1 cellular context compared by ENCODE assay signal in genomic region chr12:52023976-52024688, GRCh38.
TF ChIP-seq lines count a peak whose summit lies in the region.

No MANE protein-coding gene starts in this region.

TF ChIP-seq in IMR-90, 13 proteins besides CTCF, POLR2A, EP300 and RAD21:
- TF ChIP-seq MXI1 (IDR thresholded peaks at IDR 0.05; ENCODE audit: borderline replicate concordance, low read depth, low read length) = no peak
- TF ChIP-seq ELK1 (IDR thresholded peaks at IDR 0.05; ENCODE audit: borderline replicate concordance, low read depth, low read length) = no peak
- TF ChIP-seq BHLHE40 (IDR thresholded peaks at IDR 0.05; ENCODE audit: low read depth, low read length) = no peak
- TF ChIP-seq SMC3 (IDR thresholded peaks at IDR 0.05; ENCODE audit: low read depth, low read length) = no peak
- no peak for TF ChIP-seq RFX5 (IDR thresholded peaks at IDR 0.05; ENCODE audit: low read depth, low read length)
- no peak for TF ChIP-seq CHD1 (IDR thresholded peaks at IDR 0.05; ENCODE audit: low read depth, low read length)
- TF ChIP-seq MAFK (IDR thresholded peaks at IDR 0.05; ENCODE audit: low read depth, low read length) = no peak
- TF ChIP-seq MAZ (IDR thresholded peaks at IDR 0.05; ENCODE audit: borderline replicate concordance, low read depth, low read length) = no peak
- TF ChIP-seq USF2 (IDR thresholded peaks at IDR 0.05; ENCODE audit: low read depth, low read length) = no peak
- TF ChIP-seq NFE2L2 (IDR thresholded peaks at IDR 0.05; ENCODE audit: low read depth, low read length) = no peak
- TF ChIP-seq RCOR1 (IDR thresholded peaks at IDR 0.05; ENCODE audit: insufficient replicate concordance, low read length) = no peak
- no peak for TF ChIP-seq FOS (IDR thresholded peaks at IDR 0.05; ENCODE audit: low read depth, low read length)
- no peak for TF ChIP-seq CEBPB (IDR thresholded peaks at IDR 0.05; ENCODE audit: low read depth, low read length)
